ENCODE assay signal across 33 cellular contexts in genomic region chr15:27967541-27967940, GRCh38.
"Had no signal": no experiment of that assay in that cellular context is flagged by ENCODE, and none has a peak within 500 bp of the region (broad histone marks: within the 10 kb centered on the region; RNA-seq: fewer than 3 reads in every experiment).

No MANE protein-coding gene starts in this region.

- DNase-seq: Karpas-422, Kasumi-1, MG63, MM.1S, MV-4-11, NCI-H1048, NCI-H1092, NCI-H1092 treated with DMSO at 0.1 percent for 48 hours, NCI-H1105, NCI-H1105 treated with DMSO at 0.1 percent for 48 hours, NCI-H1417, NCI-H1417 treated with DMSO at 0.1 percent for 48 hours, NCI-H1436, NCI-H1436 treated with DMSO at 0.1 percent for 48 hours, NCI-H146, NCI-H1694, NCI-H1694 treated with DMSO at 0.1 percent for 48 hours, NCI-H187, NCI-H187 treated with DMSO at 0.1 percent for 48 hours, NCI-H1930, NCI-H2029, NCI-H2029 treated with DMSO at 0.1 percent for 48 hours, NCI-H2081, NCI-H2081 treated with DMSO at 0.1 percent for 48 hours, NCI-H2107, NCI-H2171, NCI-H2171 treated with DMSO at 0.1 percent for 48 hours, NCI-H2227 treated with DMSO at 0.1 percent for 48 hours, NCI-H226, NCI-H345, NCI-H446, NCI-H510A, NCI-H510A treated with DMSO at 0.1 percent for 48 hours had no signal

- H3K4me3 ChIP-seq: MG63 had no signal

- H3K36me3 ChIP-seq: MG63 had no signal

- H3K27me3 ChIP-seq: MG63 had no signal

- H3K9me3 ChIP-seq: MG63 had no signal
